ENCODE assay signal across 8 cellular contexts in the genomic region with DNA sequence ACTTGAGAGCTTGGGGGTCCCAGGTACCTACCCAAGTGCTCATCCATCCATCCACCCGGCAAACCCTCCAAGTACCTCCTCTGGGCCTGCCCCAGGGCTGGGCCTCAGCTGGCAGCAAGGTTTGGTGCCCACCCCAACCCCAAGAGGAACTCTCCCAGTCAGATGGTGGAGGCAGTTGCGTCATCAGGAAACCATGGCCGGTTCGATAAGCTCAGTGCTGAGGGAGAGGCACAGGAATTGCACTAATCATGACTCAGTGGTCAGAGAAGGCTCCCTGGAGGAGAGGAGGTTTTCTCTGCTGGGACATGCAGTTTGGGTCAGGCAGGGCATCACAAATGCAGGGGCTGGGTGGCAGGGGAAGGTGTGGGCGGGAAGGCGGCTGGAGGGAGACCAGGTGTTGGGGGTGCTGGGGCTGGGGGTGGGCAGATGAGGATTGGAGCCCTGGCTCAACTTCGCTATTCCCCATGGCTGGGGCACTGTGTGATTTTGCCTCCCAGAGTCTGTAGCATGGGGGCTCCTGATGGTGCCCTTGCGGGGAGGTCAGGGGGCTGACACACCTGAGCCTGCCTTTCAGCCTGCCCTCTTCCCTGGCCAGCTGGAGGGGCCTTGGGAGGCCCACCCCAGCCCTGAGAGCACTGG. TPM values are rescaled to one million over a fixed set of nuclear protein-coding genes. Genes with fewer than 3 reads are reported as not detected.
A peak's percentile ranks its signal among the peaks of the same experiment; 100 is the strongest.
DNase-seq lines count a peak whose midpoint lies in the region; ATAC-seq lines count a peak whose summit lies in the region.

No MANE protein-coding gene starts in this region.

- H2BK15ac ChIP-seq in mesenchymal stem cell (ENCODE audit: low read depth, poor library complexity, severe bottlenecking) = no peak overlapping the region

- H3K4me1 ChIP-seq in mesenchymal stem cell (ENCODE audit: control insufficient read depth, insufficient read depth, low read depth, low read length) = peaks cover 64% of the 10 kb centered on the region

- no peak overlapping the region for H2BK120ac ChIP-seq in mesenchymal stem cell (ENCODE audit: low read depth, low read length)

- H4K91ac ChIP-seq in mesenchymal stem cell (ENCODE audit: low read length) = peak overlapping the region; percentile 43

- H2AFZ ChIP-seq in mesenchymal stem cell (ENCODE audit: low read depth, low read length) = no peak overlapping the region

- no peak overlapping the region for H3K23ac ChIP-seq in mesenchymal stem cell (ENCODE audit: low read length in 2 of 2)

- H2BK12ac ChIP-seq in mesenchymal stem cell (ENCODE audit: low read length in 2 of 2) = peak overlapping the region; percentile 27 to 87

- peak overlapping the region; percentile 78 for H2BK5ac ChIP-seq in mesenchymal stem cell (ENCODE audit: low read depth, low read length, poor library complexity, severe bottlenecking)

- peak overlapping the region in 1 of 2 experiments; percentile 15 for H3K14ac ChIP-seq in mesenchymal stem cell (ENCODE audit: low read length in 2 of 2)

- H3K27ac ChIP-seq in caudate nucleus (ENCODE audit: low read depth, low read length) = peak overlapping the region; percentile 29
- H3K27ac ChIP-seq in mesenchymal stem cell (ENCODE audit: low read length, poor library complexity, severe bottlenecking) = peak overlapping the region; percentile 86

- H3K9me3 ChIP-seq in mesenchymal stem cell (ENCODE audit: control insufficient read depth, low read length) = no peaks in the 10 kb centered on the region

- H3K27me3 ChIP-seq in mesenchymal stem cell (ENCODE audit: control insufficient read depth in 1 of 2, insufficient read depth in 1 of 2, low read length in 2 of 2) = no peaks in the 10 kb centered on the region

- peak overlapping the region; percentile 58 to 71 for H3K18ac ChIP-seq in mesenchymal stem cell (ENCODE audit: low read depth in 1 of 2, low read length in 2 of 2)

- 57% methylated on average over 8 of the region's 8 CpGs for WGBS in mesenchymal stem cell

- peak overlapping the region; percentile 82 for H4K8ac ChIP-seq in mesenchymal stem cell (ENCODE audit: low read length)

- no peak overlapping the region for H3K4me3 ChIP-seq in mesenchymal stem cell (ENCODE audit: insufficient read depth in 1 of 2, low read depth in 1 of 2, low read length in 2 of 2)

- peak overlapping the region in 1 of 2 experiments; percentile 10 for H3K4ac ChIP-seq in mesenchymal stem cell (ENCODE audit: low read depth in 1 of 2, low read length in 2 of 2)

- H3K9ac ChIP-seq in mesenchymal stem cell (ENCODE audit: low read length) = peak overlapping the region; percentile 63

- ATAC-seq in HG02870 (IDR thresholded peaks at IDR 0.05; ENCODE audit: unreplicated experiment) (no peak), GM18909 (IDR thresholded peaks at IDR 0.05; ENCODE audit: poor library complexity, unreplicated experiment) (no peak)

- H3K4me2 ChIP-seq in mesenchymal stem cell (ENCODE audit: low read length, poor library complexity, severe bottlenecking) = no peak overlapping the region

- DNase-seq in CD1c-positive myeloid dendritic cell (ENCODE audit: extremely low spot score) (peak; percentile 76), MV-4-11 (lab: John Stamatoyannopoulos, UW) (peak; percentile 87), caudate nucleus (lab: John Stamatoyannopoulos, UW) (peak in 4 of 61 donors; percentile 18 to 45 (median 32)), mesenchymal stem cell (peak; percentile 88), ecto neural progenitor cell (ENCODE audit: low spot score) (no peak)
- no peak for DNase-seq in activated CD4-positive, alpha-beta T cell treated with anti-CD3 and anti-CD28 coated beads for 4 hours

- H3K79me1 ChIP-seq in mesenchymal stem cell (replicated peaks; ENCODE audit: low read length, poor library complexity, severe bottlenecking) = no peaks in the 10 kb centered on the region

- H2AK5ac ChIP-seq in mesenchymal stem cell (ENCODE audit: low read length, severe bottlenecking) = peak overlapping the region; percentile 34

- peaks cover 29 to 49% of the 10 kb centered on the region in 2 experiments for H3K36me3 ChIP-seq in mesenchymal stem cell (ENCODE audit: control insufficient read depth in 1 of 2, insufficient read depth in 2 of 2, low read depth in 1 of 2, low read length in 2 of 2)

RNA-seq across cellular contexts. Expression of a gene that starts 32.2 kb away (rescaled TPM):
- polyA plus RNA-seq in mesenchymal stem cell (2013, experiment 1 of 2) = 50.8 TPM
- 50.3 TPM for polyA plus RNA-seq in mesenchymal stem cell (2013, experiment 2 of 2)

Comparison
In these comparisons a context has a peak if more than half of its experiments do, and no peak if none do; other contexts are left out.
1. DNase-seq: peak in CD1c-positive myeloid dendritic cell (single experiment), MV-4-11 (single experiment) and mesenchymal stem cell (single experiment); none in ecto neural progenitor cell (single experiment) and activated CD4-positive, alpha-beta T cell treated with anti-CD3 and anti-CD28 coated beads for 4 hours (0 of 2).